1 cellular context compared by ENCODE assay signal in genomic region chr5:149358294-149358651, GRCh38.
TF ChIP-seq lines count a peak whose summit lies in the region.

No MANE protein-coding gene starts in this region.

TF ChIP-seq in H1, 55 proteins besides CTCF, POLR2A, EP300 and RAD21:
- TF ChIP-seq SAP30 (IDR thresholded peaks at IDR 0.05; ENCODE audit: insufficient read depth, insufficient replicate concordance, low read length) = no peak
- peak; percentile 18; the same call in 1 of the 2 replicates for TF ChIP-seq PHF8 (conservative IDR thresholded peaks at IDR 0.05; ENCODE audit: low read depth, low read length)
- no peak for TF ChIP-seq CHD2 (IDR thresholded peaks at IDR 0.05; ENCODE audit: low read length)
- TF ChIP-seq CREB1 (IDR thresholded peaks at IDR 0.05) = no peak
- TF ChIP-seq KDM4A (IDR thresholded peaks at IDR 0.05; ENCODE audit: low read depth, low read length, severe bottlenecking) = peak; percentile 66
- TF ChIP-seq POU5F1 (IDR thresholded peaks at IDR 0.05; ENCODE audit: low read depth, low read length) = no peak
- no peak for TF ChIP-seq RNF2 (IDR thresholded peaks at IDR 0.05; ENCODE audit: borderline replicate concordance, low read depth, low read length, missing control alignments, poor library complexity, severe bottlenecking)
- TF ChIP-seq JUN (IDR thresholded peaks at IDR 0.05; ENCODE audit: low read depth, low read length) = no peak
- TF ChIP-seq ASH2L (IDR thresholded peaks at IDR 0.05; ENCODE audit: low read length) = no peak
- no peak for TF ChIP-seq EZH2 (IDR thresholded peaks at IDR 0.05; ENCODE audit: low read depth, low read length, severe bottlenecking)
- TF ChIP-seq FOSL1 (IDR thresholded peaks at IDR 0.05; ENCODE audit: insufficient read depth, low read depth, low read length) = no peak
- no peak for TF ChIP-seq RBBP5 (IDR thresholded peaks at IDR 0.05; ENCODE audit: borderline replicate concordance, low read depth, low read length)
- no peak for TF ChIP-seq ZNF274 (IDR thresholded peaks at IDR 0.05; ENCODE audit: borderline replicate concordance, extremely low read depth, low read length)
- TF ChIP-seq RFX5 (IDR thresholded peaks at IDR 0.05; ENCODE audit: borderline replicate concordance, low read depth, low read length) = no peak
- TF ChIP-seq GTF2F1 (IDR thresholded peaks at IDR 0.05; ENCODE audit: borderline replicate concordance, low read depth, low read length) = no peak
